ENCODE assay signal across 30 cellular contexts in genomic region chr9:18997151-18997550, GRCh38. TPM values are rescaled to one million over a fixed set of nuclear protein-coding genes. Genes with fewer than 3 reads are reported as not detected.
"Had no signal": no experiment of that assay in that cellular context is flagged by ENCODE, and none has a peak within 500 bp of the region (broad histone marks: within the 10 kb centered on the region; RNA-seq: fewer than 3 reads in every experiment).

No MANE protein-coding gene starts in this region.

- H3K9me3 Mint-ChIP-seq: dendritic cell treated with granulocyte-macrophage colony-stimulating factor and Interleukin-4, amounts not matched to agents 40 ng/mL and 50 ng/mL, for 4 days; natural killer cell had no signal

- H3K27ac ChIP-seq: colonic mucosa, gastrocnemius medialis, heart left ventricle, lower lobe of right lung, neutrophil, pancreas, skin epidermis, thoracic aorta, tibial nerve, upper lobe of left lung had no signal

- H3K27me3 Mint-ChIP-seq: dendritic cell treated with granulocyte-macrophage colony-stimulating factor and Interleukin-4, amounts not matched to agents 40 ng/mL and 50 ng/mL, for 4 days; progenitor cell of endocrine pancreas; stimulated activated naive CD8-positive, alpha-beta T cell treated with anti-CD3 and anti-CD28 coated beads, Interleukin-15, Interleukin-2, amounts not matched to agents 100 ng/mL and 50 ng/mL, for 24 hours had no signal

- H3K27ac Mint-ChIP-seq: dendritic cell treated with granulocyte-macrophage colony-stimulating factor and Interleukin-4, amounts not matched to agents 40 ng/mL and 50 ng/mL, for 4 days; endodermal cell; natural killer cell; progenitor cell of endocrine pancreas; stimulated activated naive B cell treated with anti-CD40 and anti-IgM and Interleukin-4, amounts not matched to agents 10 μg/mL and 1 μg/mL and 100 μg/mL, for 72 hours; stimulated activated naive CD8-positive, alpha-beta T cell treated with anti-CD3 and anti-CD28 coated beads, Interleukin-15, Interleukin-2, amounts not matched to agents 100 ng/mL and 50 ng/mL, for 24 hours had no signal

- DNase-seq: colonic mucosa; effector CD8-positive, alpha-beta T cell; endodermal cell; gastrocnemius medialis; heart left ventricle; kidney; left colon; left ventricle myocardium superior; lower lobe of right lung; natural killer cell; pancreas; right cardiac atrium; stimulated activated CD4-positive, alpha-beta T cell treated with anti-CD3 and anti-CD28 coated beads, Interleukin-15, amount 100 ng/mL, for 24 hours; stimulated activated CD4-positive, alpha-beta T cell treated with anti-CD3 and anti-CD28 coated beads, Interleukin-2, amount 100 ng/mL, for 48 hours; stimulated activated naive B cell treated with anti-CD40 and anti-IgM and Interleukin-4, amounts not matched to agents 10 μg/mL and 1 μg/mL and 100 μg/mL, for 72 hours; upper lobe of left lung had no signal

- H2AFZ ChIP-seq: hepatocyte had no signal

- H3K4me3 Mint-ChIP-seq: central memory CD8-positive, alpha-beta T cell; dendritic cell treated with granulocyte-macrophage colony-stimulating factor and Interleukin-4, amounts not matched to agents 40 ng/mL and 50 ng/mL, for 4 days; endodermal cell; natural killer cell; stimulated activated naive B cell treated with anti-CD40 and anti-IgM and Interleukin-4, amounts not matched to agents 10 μg/mL and 1 μg/mL and 100 μg/mL, for 72 hours; stimulated activated naive CD8-positive, alpha-beta T cell treated with anti-CD3 and anti-CD28 coated beads, Interleukin-15, Interleukin-2, amounts not matched to agents 100 ng/mL and 50 ng/mL, for 24 hours had no signal

- H3K9me3 ChIP-seq: colonic mucosa, gastrocnemius medialis, lower lobe of right lung, neutrophil, pancreas, thoracic aorta had no signal

- H3K4me2 ChIP-seq: hepatocyte had no signal

- H3K79me2 ChIP-seq: hepatocyte had no signal

- H3K4me1 ChIP-seq: colonic mucosa, gastrocnemius medialis, heart left ventricle, lower lobe of right lung, pancreas, tibial nerve, upper lobe of left lung had no signal

- H3K36me3 Mint-ChIP-seq: natural killer cell had no signal

- H3K27me3 ChIP-seq: colonic mucosa, gastrocnemius medialis, heart left ventricle, hepatocyte, pancreas, tibial nerve, upper lobe of left lung had no signal

- H3K4me1 Mint-ChIP-seq: central memory CD8-positive, alpha-beta T cell; endodermal cell; natural killer cell; stimulated activated naive B cell treated with anti-CD40 and anti-IgM and Interleukin-4, amounts not matched to agents 10 μg/mL and 1 μg/mL and 100 μg/mL, for 72 hours had no signal

- H3K4me3 ChIP-seq: colonic mucosa, gastrocnemius medialis, heart left ventricle, hepatocyte, lower lobe of right lung, pancreas, skin epidermis, thoracic aorta, tibial nerve, upper lobe of left lung had no signal

- H3K36me3 ChIP-seq: colonic mucosa, gastrocnemius medialis, heart left ventricle, lower lobe of right lung, neutrophil, pancreas, thoracic aorta, tibial nerve, upper lobe of left lung had no signal

RNA-seq across cellular contexts. Expression of gene SAXO1, which starts 35.9 kb away (rescaled TPM):
- total RNA-seq: colonic mucosa, epithelial cell of proximal tubule, fibroblast of villous mesenchyme, glomerular endothelial cell, hepatocyte, left colon, left ventricle myocardium superior, omental fat pad, progenitor cell of endocrine pancreas, right cardiac atrium had no signal
- polyA plus RNA-seq: heart left ventricle, neural cell, right cardiac atrium had no signal
